ENCODE assay signal across 9 cellular contexts in genomic region chr1:118985611-118986290, GRCh38. TPM values are rescaled to one million over a fixed set of nuclear protein-coding genes. Genes with fewer than 3 reads are reported as not detected.
DNase-seq lines count a peak whose midpoint lies in the region; ATAC-seq and TF ChIP-seq lines count a peak whose summit lies in the region.
"Had no signal": no experiment of that assay in that cellular context is flagged by ENCODE, and none has a peak within 500 bp of the region (broad histone marks: within the 10 kb centered on the region; RNA-seq: fewer than 3 reads in every experiment).

No MANE protein-coding gene starts in this region.

- H3K27me3 Mint-ChIP-seq in chondrocyte (ENCODE audit: low read depth) (peaks cover 5% of the 10 kb centered on the region), mesothelial cell of epicardium (ENCODE audit: low read depth) (peaks cover 99% of the 10 kb centered on the region)
- H3K27me3 Mint-ChIP-seq in naive thymus-derived CD8-positive, alpha-beta T cell, result peaks cover 57 to 100% (median 83%) of the 10 kb centered on the region in 5 donors

- POLR2A ChIA-PET in naive thymus-derived CD8-positive, alpha-beta T cell (lab: Charles Lee), result no interaction called here

- peaks cover 20% of the 10 kb centered on the region for H3K36me3 Mint-ChIP-seq in chondrocyte (ENCODE audit: low read depth)
- H3K36me3 Mint-ChIP-seq in naive thymus-derived CD8-positive, alpha-beta T cell, result peaks cover 0 to 23% (median 9%) of the 10 kb centered on the region in 3 donors
- H3K36me3 Mint-ChIP-seq in mesothelial cell of epicardium, result no peaks in the 10 kb centered on the region

- TF ChIP-seq CTCF in GM13976 (IDR thresholded peaks at IDR 0.05; ENCODE audit: borderline replicate concordance, control extremely low read depth, extremely low read depth, insufficient read depth, missing control alignments), result no peak
- TF ChIP-seq CTCF in chondrocyte (IDR thresholded peaks at IDR 0.05), result no peak
- TF ChIP-seq CTCF in mesothelial cell of epicardium (IDR thresholded peaks at IDR 0.05; ENCODE audit: unreplicated experiment), result no peak

- H3K4me3 Mint-ChIP-seq in chondrocyte (ENCODE audit: unreplicated experiment) (peak overlapping the region; percentile 99), mesothelial cell of epicardium (no peak overlapping the region)
- H3K4me3 Mint-ChIP-seq in naive thymus-derived CD8-positive, alpha-beta T cell, result peak overlapping the region; percentile 27 to 82 (median 72)

- DNase-seq in AG08396 (ENCODE audit: low spot score) (peak; percentile 10), GM13976 (ENCODE audit: low spot score) (peak; percentile 16), chondrocyte (ENCODE audit: low spot score) (no peak), LoVo (ENCODE audit: low spot score) (no peak), NCI-H187 treated with DMSO at 0.1 percent for 48 hours (lab: John Stamatoyannopoulos, UW) (no peak), mesothelial cell of epicardium (ENCODE audit: low spot score in 2 of 2, unreplicated experiment in 2 of 2) (no peak)
- no peak for DNase-seq in naive thymus-derived CD8-positive, alpha-beta T cell
- DNase-seq: activated naive CD4-positive, alpha-beta T cell treated with anti-CD3 and anti-CD28 coated beads, Interleukin-2, amount 50 U/mL, for 16 hours had no signal

- H3K4me1 Mint-ChIP-seq in chondrocyte (ENCODE audit: low read depth) (peaks cover 75% of the 10 kb centered on the region), mesothelial cell of epicardium (peaks cover 41% of the 10 kb centered on the region)
- peaks cover 24 to 46% (median 35%) of the 10 kb centered on the region in 4 donors for H3K4me1 Mint-ChIP-seq in naive thymus-derived CD8-positive, alpha-beta T cell

- in situ Hi-C loops in GM13976 (cut with MboI; ENCODE audit: low sequenced_read_pairs, unreplicated experiment), result no loop called here

- ATAC-seq in naive thymus-derived CD8-positive, alpha-beta T cell, result no peak
- no peak for ATAC-seq in GM18858 (IDR thresholded peaks at IDR 0.05; ENCODE audit: unreplicated experiment)

- H3K27ac Mint-ChIP-seq in chondrocyte (ENCODE audit: unreplicated experiment) (peak overlapping the region; percentile 100), mesothelial cell of epicardium (no peak overlapping the region)
- H3K27ac Mint-ChIP-seq in naive thymus-derived CD8-positive, alpha-beta T cell, result peak overlapping the region in 1 of 10 donors; percentile 29

- H3K9me3 Mint-ChIP-seq in chondrocyte (ENCODE audit: low read depth) (no peaks in the 10 kb centered on the region), mesothelial cell of epicardium (no peaks in the 10 kb centered on the region)
- peaks cover 0 to 28% (median 7%) of the 10 kb centered on the region in 9 donors for H3K9me3 Mint-ChIP-seq in naive thymus-derived CD8-positive, alpha-beta T cell

RNA-seq across cellular contexts. Expression of gene TBX15, which starts 2.4 kb away (rescaled TPM):
- total RNA-seq in chondrocyte (4.9 to 41.0 TPM (median 37.9 TPM) in 3 replicates), mesothelial cell of epicardium (0.09 TPM in 1 of 3 replicates, not detected in the others)
- not detected for total RNA-seq in naive thymus-derived CD8-positive, alpha-beta T cell
- not detected for polyA plus RNA-seq in naive thymus-derived CD8-positive, alpha-beta T cell

Comparison
In these comparisons a context has a peak if more than half of its experiments do, and no peak if none do; other contexts are left out.
1. DNase-seq: peak in AG08396 (single experiment) and GM13976 (single experiment); none in chondrocyte (single experiment), naive thymus-derived CD8-positive, alpha-beta T cell (0 of 10), LoVo (single experiment), NCI-H187 treated with DMSO at 0.1 percent for 48 hours (single experiment) and mesothelial cell of epicardium (0 of 2).